Comparison of ENCODE assay signal across 9 cellular contexts in the genomic region with DNA sequence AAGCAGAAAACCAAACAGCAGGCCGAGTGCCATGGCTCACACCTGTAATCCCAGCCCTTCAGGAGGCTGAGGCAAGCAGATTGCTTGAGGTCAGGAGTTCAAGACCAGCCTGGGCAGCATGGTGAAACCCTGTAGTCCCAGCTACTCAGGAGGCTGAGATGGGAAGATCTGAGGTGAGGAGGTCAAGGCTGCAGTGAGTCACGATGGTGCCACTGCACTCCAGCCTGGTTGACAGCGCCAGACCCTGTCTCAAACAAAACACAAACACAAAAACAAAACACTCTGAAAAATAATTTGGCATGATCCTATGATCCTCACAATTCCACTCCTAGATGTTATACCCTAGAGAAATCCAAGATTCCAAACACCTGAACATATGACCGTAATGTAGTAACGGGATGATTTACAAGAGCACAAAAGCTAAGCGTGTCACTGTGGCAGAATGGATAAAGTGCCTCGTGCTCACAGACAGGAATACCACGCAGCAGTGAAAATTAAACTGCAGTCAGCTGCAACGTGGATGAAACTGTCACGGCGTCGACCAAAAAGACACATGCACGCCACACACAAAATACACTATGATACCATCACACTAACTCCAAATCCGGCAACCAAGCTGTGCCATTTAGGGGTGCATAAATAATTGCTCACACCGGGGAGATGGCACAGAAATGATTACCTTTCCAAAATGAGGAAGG. TPM values are rescaled to one million over a fixed set of nuclear protein-coding genes. Genes with fewer than 3 reads are reported as not detected.
A peak's percentile ranks its signal among the peaks of the same experiment; 100 is the strongest.
DNase-seq lines count a peak whose midpoint lies in the region; ATAC-seq, FAIRE-seq and TF ChIP-seq lines count a peak whose summit lies in the region.
"Had no signal": no experiment of that assay in that cellular context is flagged by ENCODE, and none has a peak within 500 bp of the region (broad histone marks: within the 10 kb centered on the region; RNA-seq: fewer than 3 reads in every experiment).

No MANE protein-coding gene starts in this region.

- intact Hi-C loops in activated CD4-positive, alpha-beta T cell treated with anti-CD3 and anti-CD28 coated beads for 36 hours (cut with DNase I, micrococcal nuclease) = loop anchor here in 1 of 2 experiments (5.0 kb wide), 1 partner anchor 995 kb away; a partner anchor contains a TSS
- intact Hi-C loops in stomach (cut with DNase I; ENCODE audit: low total_unique reads) = no loop called here

- no peak for TF ChIP-seq CTCF in stomach (IDR thresholded peaks at IDR 0.05)

- peaks cover 36% of the 10 kb centered on the region for H3K36me3 Mint-ChIP-seq in activated CD4-positive, alpha-beta T cell treated with anti-CD3 and anti-CD28 coated beads for 36 hours (ENCODE audit: low read depth)
- peaks cover 38% of the 10 kb centered on the region for H3K36me3 Mint-ChIP-seq in activated CD8-positive, alpha-beta T cell treated with anti-CD3 and anti-CD28 coated beads, Interleukin-2, amount 10 ng/mL, durations not matched to agents 7 days and 5 days (ENCODE audit: low read depth)

- TF ChIP-seq POLR2A in stomach (IDR thresholded peaks at IDR 0.05) = no peak

- H3K4me1 Mint-ChIP-seq in activated CD4-positive, alpha-beta T cell treated with anti-CD3 and anti-CD28 coated beads for 36 hours = peaks cover 48% of the 10 kb centered on the region
- peaks cover 37% of the 10 kb centered on the region for H3K4me1 Mint-ChIP-seq in activated CD8-positive, alpha-beta T cell treated with anti-CD3 and anti-CD28 coated beads, Interleukin-2, amount 10 ng/mL, durations not matched to agents 7 days and 5 days (ENCODE audit: low read depth)

- H3K36me3 ChIP-seq in iPS-18a (ENCODE audit: control insufficient read depth, low read depth, low read length) (peaks cover 16% of the 10 kb centered on the region), stomach (peaks cover 12 to 38% (median 34%) of the 10 kb centered on the region in 4 donors)

- H3K9me3 ChIP-seq in iPS-18a (ENCODE audit: control insufficient read depth, low read depth, low read length) (no peaks in the 10 kb centered on the region), stomach (no peaks in the 10 kb centered on the region)

- no peak for ATAC-seq in activated CD4-positive, alpha-beta T cell treated with anti-CD3 and anti-CD28 coated beads for 36 hours
- no peak for ATAC-seq in activated CD8-positive, alpha-beta T cell treated with anti-CD3 and anti-CD28 coated beads, Interleukin-2, amount 10 ng/mL, durations not matched to agents 7 days and 5 days
- ATAC-seq in HG02763 (IDR thresholded peaks at IDR 0.05; ENCODE audit: unreplicated experiment) = no peak
- ATAC-seq in GM18517 (IDR thresholded peaks at IDR 0.05; ENCODE audit: unreplicated experiment) = no peak

- FAIRE-seq in frontal cortex (lab: Jason Lieb, UNC) = no peak

- peak overlapping the region; percentile 82 for H3K27ac Mint-ChIP-seq in activated CD4-positive, alpha-beta T cell treated with anti-CD3 and anti-CD28 coated beads for 36 hours
- H3K27ac Mint-ChIP-seq in activated CD8-positive, alpha-beta T cell treated with anti-CD3 and anti-CD28 coated beads, Interleukin-2, amount 10 ng/mL, durations not matched to agents 7 days and 5 days = no peak overlapping the region

- 83 to 87% (median 85%) methylated on average over 15 of the region's 15 CpGs for WGBS in stomach, 5 donors

- DNase-seq in activated CD4-positive, alpha-beta T cell treated with anti-CD3 and anti-CD28 coated beads for 36 hours = no peak
- DNase-seq in activated CD4-positive, alpha-beta T cell treated with anti-CD3 and anti-CD28 coated beads, Interleukin-2, amount 50 U/mL, for 48 hours = no peak
- DNase-seq in activated CD8-positive, alpha-beta T cell treated with anti-CD3 and anti-CD28 coated beads, Interleukin-2, amount 10 ng/mL, durations not matched to agents 7 days and 5 days = no peak
- DNase-seq in stomach (no peak), frontal cortex (ENCODE audit: low spot score in 2 of 2) (no peak)
- DNase-seq: NCI-H187 had no signal

- no peak overlapping the region for H3K9ac ChIP-seq in iPS-18a (ENCODE audit: low read length)

- no peaks in the 10 kb centered on the region for H3K27me3 Mint-ChIP-seq in activated CD4-positive, alpha-beta T cell treated with anti-CD3 and anti-CD28 coated beads for 36 hours
- H3K27me3 Mint-ChIP-seq in activated CD8-positive, alpha-beta T cell treated with anti-CD3 and anti-CD28 coated beads, Interleukin-2, amount 10 ng/mL, durations not matched to agents 7 days and 5 days (ENCODE audit: low read depth) = peaks cover 5% of the 10 kb centered on the region

- H3K27ac ChIP-seq in iPS-18a (ENCODE audit: low read length) (no peak overlapping the region), stomach (peak overlapping the region in 1 of 5 donors; percentile 100)

- no peak for TF ChIP-seq EP300 in stomach (IDR thresholded peaks at IDR 0.05)

- H3K4me3 ChIP-seq in iPS-18a (ENCODE audit: low read length) (peak overlapping the region; percentile 96), stomach (peak overlapping the region; percentile 84 to 100 (median 98))

- CTCF ChIA-PET in activated CD4-positive, alpha-beta T cell treated with anti-CD3 and anti-CD28 coated beads for 36 hours (lab: Charles Lee) = no interaction called here
- CTCF ChIA-PET in activated CD8-positive, alpha-beta T cell treated with anti-CD3 and anti-CD28 coated beads, Interleukin-2, amount 10 ng/mL, durations not matched to agents 7 days and 5 days (lab: Charles Lee) = no interaction called here

- peak overlapping the region; percentile 87 for H3K4me3 Mint-ChIP-seq in activated CD4-positive, alpha-beta T cell treated with anti-CD3 and anti-CD28 coated beads for 36 hours
- peak overlapping the region; percentile 85 for H3K4me3 Mint-ChIP-seq in activated CD8-positive, alpha-beta T cell treated with anti-CD3 and anti-CD28 coated beads, Interleukin-2, amount 10 ng/mL, durations not matched to agents 7 days and 5 days

- no peaks in the 10 kb centered on the region for H3K9me3 Mint-ChIP-seq in activated CD4-positive, alpha-beta T cell treated with anti-CD3 and anti-CD28 coated beads for 36 hours (ENCODE audit: low read depth)
- H3K9me3 Mint-ChIP-seq in activated CD8-positive, alpha-beta T cell treated with anti-CD3 and anti-CD28 coated beads, Interleukin-2, amount 10 ng/mL, durations not matched to agents 7 days and 5 days (ENCODE audit: insufficient read depth) = no peaks in the 10 kb centered on the region

- H3K27me3 ChIP-seq in iPS-18a (ENCODE audit: control insufficient read depth, insufficient read depth, low read length) (peaks cover 14% of the 10 kb centered on the region), stomach (no peaks in the 10 kb centered on the region)

- H3K4me1 ChIP-seq in iPS-18a (ENCODE audit: control insufficient read depth, low read depth, low read length) = peaks cover 4% of the 10 kb centered on the region
- peaks cover 20 to 39% (median 32%) of the 10 kb centered on the region in 4 donors for H3K4me1 ChIP-seq in stomach

- POLR2A ChIA-PET in activated CD4-positive, alpha-beta T cell treated with anti-CD3 and anti-CD28 coated beads for 36 hours (lab: Charles Lee) = interaction anchor here (0.6 kb wide), 1 partner anchor 9 kb away, joined by 3 read pairs; no protein-coding TSS in a partner anchor
- POLR2A ChIA-PET in activated CD8-positive, alpha-beta T cell treated with anti-CD3 and anti-CD28 coated beads, Interleukin-2, amount 10 ng/mL, durations not matched to agents 7 days and 5 days (lab: Charles Lee) = interaction anchor here (0.6 to 1.0 kb wide), 2 partner anchors 152 to 408 kb away, joined by 3 read pairs; no protein-coding TSS in a partner anchor

RNA-seq across cellular contexts. Expression of a gene that starts 1.7 kb away (rescaled TPM):
- total RNA-seq in activated CD4-positive, alpha-beta T cell treated with anti-CD3 and anti-CD28 coated beads for 36 hours = 10 to 100 TPM; 41.6 to 48.3 TPM
- 10 to 100 TPM; 32.2 to 35.6 TPM for total RNA-seq in activated CD8-positive, alpha-beta T cell treated with anti-CD3 and anti-CD28 coated beads, Interleukin-2, amount 10 ng/mL, durations not matched to agents 7 days and 5 days
- total RNA-seq in stomach (10 to 100 TPM in 4 of 5 donors, 1 to 10 TPM in 1; 5.8 to 82.9 (median 21.0) TPM), frontal cortex (16.3 TPM)
- polyA plus RNA-seq in stomach = 10 to 100 TPM; 13.6 to 28.5 (median 15.5) TPM

RNA-seq across cellular contexts. Expression of a gene that starts 52.0 kb away (rescaled TPM):
- total RNA-seq in activated CD4-positive, alpha-beta T cell treated with anti-CD3 and anti-CD28 coated beads for 36 hours = under 1 TPM; 0.39 to 0.55 TPM
- under 1 TPM in 1 of 2 experiments, not detected in 1; 0.05 TPM for total RNA-seq in activated CD8-positive, alpha-beta T cell treated with anti-CD3 and anti-CD28 coated beads, Interleukin-2, amount 10 ng/mL, durations not matched to agents 7 days and 5 days
- total RNA-seq in stomach (under 1 TPM in 1 of 5 donors, not detected in 4; 0.73 TPM), frontal cortex (9.8 TPM)
- polyA plus RNA-seq in stomach = under 1 TPM; 0.31 to 0.55 (median 0.46) TPM
